11 cellular contexts compared by ENCODE assay signal in genomic region chr1:204711947-204712701, GRCh38. TPM values are rescaled to one million over a fixed set of nuclear protein-coding genes. Genes with fewer than 3 reads are reported as not detected.
DNase-seq lines count a peak whose midpoint lies in the region; ATAC-seq and TF ChIP-seq lines count a peak whose summit lies in the region.
"Had no signal": no experiment of that assay in that cellular context is flagged by ENCODE, and none has a peak within 500 bp of the region (broad histone marks: within the 10 kb centered on the region; RNA-seq: fewer than 3 reads in every experiment).

No MANE protein-coding gene starts in this region.

- H2BK5ac ChIP-seq in mesendoderm (ENCODE audit: low read length): no peak overlapping the region
- no peak overlapping the region for H2BK5ac ChIP-seq in trophoblast cell (ENCODE audit: low read depth, low read length, poor library complexity)

- ATAC-seq in GM21786 (IDR thresholded peaks at IDR 0.05; ENCODE audit: unreplicated experiment): no peak

- peak overlapping the region; percentile 21 for H3K27ac ChIP-seq in mesendoderm (ENCODE audit: low read depth, low read length)
- no peak overlapping the region for H3K27ac ChIP-seq in trophoblast cell (ENCODE audit: low read depth, low read length)
- H3K27ac ChIP-seq: esophagus muscularis mucosa had no signal

- H3K36me3 ChIP-seq in mesendoderm (ENCODE audit: control insufficient read depth, insufficient read depth, low read length) (no peaks in the 10 kb centered on the region), H7 (replicated peaks; ENCODE audit: control insufficient read depth, insufficient read depth, low read length) (no peaks in the 10 kb centered on the region), trophoblast cell (ENCODE audit: control insufficient read depth in 1 of 2, insufficient read depth in 2 of 2, low read length in 2 of 2) (no peaks in the 10 kb centered on the region)
- H3K36me3 ChIP-seq: esophagus muscularis mucosa had no signal

- H3K9ac ChIP-seq in mesendoderm (ENCODE audit: low read length) (no peak overlapping the region), trophoblast cell (ENCODE audit: low read length) (no peak overlapping the region)

- H3K27me3 ChIP-seq in mesendoderm (ENCODE audit: insufficient read depth, low read length, poor library complexity) (no peaks in the 10 kb centered on the region), H7 (ENCODE audit: control insufficient read depth, insufficient read depth, low read length) (peaks cover 42% of the 10 kb centered on the region), trophoblast cell (ENCODE audit: insufficient read depth, low read length) (peaks cover 20% of the 10 kb centered on the region)

- no peak overlapping the region for H2BK12ac ChIP-seq in trophoblast cell (ENCODE audit: low read length)

- H3K79me2 ChIP-seq in mesendoderm (ENCODE audit: control insufficient read depth, insufficient read depth, low read length) (peaks cover 2% of the 10 kb centered on the region), trophoblast cell (ENCODE audit: control insufficient read depth, insufficient read depth, low read length, poor library complexity) (no peaks in the 10 kb centered on the region)

- peaks cover 49% of the 10 kb centered on the region for H3K4me1 ChIP-seq in mesendoderm (ENCODE audit: control insufficient read depth, low read depth, low read length)
- no peaks in the 10 kb centered on the region for H3K4me1 ChIP-seq in trophoblast cell (ENCODE audit: control insufficient read depth in 1 of 2, insufficient read depth in 2 of 2, low read length in 2 of 2)

- no peak overlapping the region for H3K14ac ChIP-seq in trophoblast cell (ENCODE audit: low read length)

- peaks cover 6% of the 10 kb centered on the region for H3K9me3 ChIP-seq in trophoblast cell (ENCODE audit: insufficient read depth, low read depth, low read length)
- H3K9me3 ChIP-seq: esophagus muscularis mucosa had no signal

- H2BK120ac ChIP-seq in mesendoderm (ENCODE audit: low read depth, low read length) (no peak overlapping the region), trophoblast cell (ENCODE audit: insufficient read depth, low read length, poor library complexity) (no peak overlapping the region)

- H3K9me3 Mint-ChIP-seq in MCF 10A (ENCODE audit: unreplicated experiment): no peaks in the 10 kb centered on the region

- H3K23ac ChIP-seq in mesendoderm (ENCODE audit: low read length) (no peak overlapping the region), trophoblast cell (ENCODE audit: low read length) (no peak overlapping the region)

- no peak overlapping the region for H4K8ac ChIP-seq in mesendoderm (ENCODE audit: low read depth, low read length)
- H4K8ac ChIP-seq in trophoblast cell (ENCODE audit: low read depth, low read length): no peak overlapping the region

- intact Hi-C loops in MCF 10A (cut with micrococcal nuclease): loop anchor here (1.0 kb wide), 1 partner anchor 41 kb away; no protein-coding TSS in a partner anchor

- peak overlapping the region; percentile 5 for H3K4me2 ChIP-seq in mesendoderm (ENCODE audit: low read length)
- no peak overlapping the region for H3K4me2 ChIP-seq in trophoblast cell (ENCODE audit: low read length)

- no peak overlapping the region for H2BK15ac ChIP-seq in mesendoderm (replicated peaks; ENCODE audit: low read depth)

- no peak overlapping the region for H3K4me3 Mint-ChIP-seq in MCF 10A (ENCODE audit: unreplicated experiment)

- H3K4me3 ChIP-seq in mesendoderm (ENCODE audit: low read length): no peak overlapping the region
- no peak overlapping the region for H3K4me3 ChIP-seq in H7 (ENCODE audit: insufficient read depth, low read depth, low read length)
- H3K4me3 ChIP-seq in trophoblast cell (ENCODE audit: low read depth, low read length): no peak overlapping the region
- H3K4me3 ChIP-seq: esophagus muscularis mucosa had no signal

- no peak overlapping the region for H4K12ac ChIP-seq in trophoblast cell (ENCODE audit: low read depth, low read length)

- POLR2A ChIA-PET in MCF 10A (lab: Yijun Ruan, JAX): interaction anchor here (0.6 kb wide), 1 partner anchor 517 kb away, joined by 3 read pairs; no protein-coding TSS in a partner anchor

- TF ChIP-seq CTCF in MCF 10A (IDR thresholded peaks at IDR 0.05; ENCODE audit: unreplicated experiment): no peak

- H2AK5ac ChIP-seq in mesendoderm (ENCODE audit: low read length) (peak overlapping the region; percentile 61), trophoblast cell (ENCODE audit: low read length) (no peak overlapping the region)

- DNase-seq in COR-L47 (lab: John Stamatoyannopoulos, UW): peak; percentile 48
- DNase-seq in NCI-H187 treated with DMSO at 0.1 percent for 48 hours (lab: John Stamatoyannopoulos, UW): peak; percentile 33
- DNase-seq in anterior cingulate cortex (lab: John Stamatoyannopoulos, UW): peak in 30 of 58 donors; percentile 7 to 66 (median 36)
- DNase-seq in mesendoderm: peak; percentile 42
- no peak for DNase-seq in H7
- no peak for DNase-seq in MCF 10A (ENCODE audit: unreplicated experiment)
- DNase-seq in trophoblast cell: no peak

- CTCF ChIA-PET in MCF 10A (lab: Yijun Ruan, JAX): interaction anchor here (0.6 to 3.0 kb wide), 4 partner anchors 16 to 313 kb away, joined by 3 to 14 read pairs (median 5); no protein-coding TSS in a partner anchor

- H3K27me3 Mint-ChIP-seq in MCF 10A (ENCODE audit: insufficient read depth, unreplicated experiment): peaks cover 31% of the 10 kb centered on the region

- H3K18ac ChIP-seq in mesendoderm (ENCODE audit: low read length) (no peak overlapping the region), trophoblast cell (ENCODE audit: low read length) (no peak overlapping the region)

- no TSS peak for BruUV-seq in MCF 10A (replicated peaks; lab: Mats Ljungman, UMichigan)

- no CpG with 5 or more reads among the region's 23 CpGs for WGBS in mesendoderm (ENCODE audit: extremely low coverage, insufficient coverage, low lambda C conversion rate)
- no CpG with 5 or more reads among the region's 23 CpGs for WGBS in trophoblast cell (ENCODE audit: extremely low coverage, insufficient coverage, insufficient read length)

- no peak overlapping the region for H3K27ac Mint-ChIP-seq in MCF 10A (ENCODE audit: low read depth, unreplicated experiment)
- H3K27ac Mint-ChIP-seq: CD14-positive monocyte had no signal

- H3K56ac ChIP-seq in mesendoderm (ENCODE audit: low read length): peak overlapping the region; percentile 68

- peaks cover 19% of the 10 kb centered on the region for H3K4me1 Mint-ChIP-seq in MCF 10A (ENCODE audit: insufficient read depth, unreplicated experiment)

- H4K91ac ChIP-seq in trophoblast cell (ENCODE audit: low read depth, low read length): no peak overlapping the region

- H3K79me1 ChIP-seq in mesendoderm (ENCODE audit: low read length) (no peaks in the 10 kb centered on the region), trophoblast cell (ENCODE audit: low read length) (no peaks in the 10 kb centered on the region)

- H2AFZ ChIP-seq in trophoblast cell (ENCODE audit: insufficient read depth, low read length, poor library complexity): no peak overlapping the region

- H3K4ac ChIP-seq in mesendoderm (ENCODE audit: low read depth, low read length) (no peak overlapping the region), trophoblast cell (ENCODE audit: low read depth, low read length) (no peak overlapping the region)

- H4K5ac ChIP-seq in mesendoderm (ENCODE audit: low read length): no peak overlapping the region

- H3K36me3 Mint-ChIP-seq in MCF 10A (ENCODE audit: insufficient read depth, unreplicated experiment): no peaks in the 10 kb centered on the region
- H3K36me3 Mint-ChIP-seq: CD14-positive monocyte had no signal

RNA-seq across cellular contexts. Expression of gene LRRN2, which starts 26.6 kb away (rescaled TPM):
- 26.7 TPM for polyA plus RNA-seq in mesendoderm (2013, experiment 1 of 2)
- 26.5 TPM for polyA plus RNA-seq in mesendoderm (2013, experiment 2 of 2)
- total RNA-seq in H7 (2014; rRNA removed; shearing (Covaris generic)): 10.9 and 20.6 TPM in 2 replicates
- total RNA-seq in MCF 10A (2022): not detected in 2 replicates
- 0.34 and 0.49 TPM in 2 replicates for polyA plus RNA-seq in trophoblast cell (2013)
- total RNA-seq: pulmonary artery endothelial cell had no signal
- polyA plus RNA-seq: CD14-positive monocyte had no signal

Comparison
In these comparisons a context has a peak if more than half of its experiments do, and no peak if none do; other contexts are left out.
1. DNase-seq: peak in COR-L47 (single experiment), NCI-H187 treated with DMSO at 0.1 percent for 48 hours (single experiment), anterior cingulate cortex (30 of 58) and mesendoderm (single experiment); none in H7 (single experiment), MCF 10A (single experiment) and trophoblast cell (0 of 2).
2. RNA of gene LRRN2, which starts 26.6 kb away (total RNA-seq): 10.9 to 20.6 TPM in H7; not detected in MCF 10A; every median in the first group is over 10 times any median in the second.